In the genomic region with DNA sequence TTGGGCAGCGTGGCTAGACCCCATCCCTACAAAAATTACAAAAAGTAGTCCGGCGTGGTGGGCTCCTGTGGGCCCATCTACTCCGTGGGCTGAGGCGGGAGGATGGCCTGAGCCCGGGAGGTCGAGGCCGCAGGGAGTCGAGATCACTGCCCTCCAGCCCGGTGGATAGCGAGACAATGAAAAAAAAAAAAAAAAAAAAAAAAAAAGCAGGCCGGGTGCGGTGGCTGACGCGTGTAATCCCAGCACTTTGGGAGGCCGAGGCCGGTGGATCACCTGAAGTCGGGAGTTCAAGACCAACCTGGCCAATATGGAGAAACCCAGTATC, we compare ENCODE assay signal across 8 cellular contexts.
DNase-seq lines count a peak whose midpoint lies in the region; ATAC-seq, FAIRE-seq and TF ChIP-seq lines count a peak whose summit lies in the region.

No MANE protein-coding gene starts in this region.

- no peak for FAIRE-seq in H54 (lab: Jason Lieb, UNC)

- no peaks in the 10 kb centered on the region for H3K27me3 ChIP-seq in tibial artery

- H3K4me1 ChIP-seq in tibial artery = peaks cover 0 to 7% (median 3%) of the 10 kb centered on the region in 4 donors

- H3K36me3 ChIP-seq in tibial artery = peaks cover 0 to 6% (median 0%) of the 10 kb centered on the region in 3 donors

- peaks cover 38% of the 10 kb centered on the region for H3K4me1 Mint-ChIP-seq in activated T-cell treated with anti-CD3 and anti-CD28 coated beads, Interleukin-2, amount 50 U/mL, for 72 hours (ENCODE audit: low read depth)

- H3K4me3 ChIP-seq in astrocyte of the spinal cord (ENCODE audit: low read depth, low read length) (peak overlapping the region; percentile 36), lower leg skin (ENCODE audit: low read depth, poor library complexity, severe bottlenecking) (peak overlapping the region; percentile 47), tibial artery (peak overlapping the region; percentile 88 to 90)

- in situ Hi-C loops in astrocyte of the spinal cord (cut with HindIII; ENCODE audit: low sequenced_read_pairs) = no loop called here

- 37 to 48% methylated on average over 18 of the region's 18 CpGs for WGBS in lower leg skin, 2 donors

- peaks cover 2 to 3% of the 10 kb centered on the region in 2 donors for H3K36me3 Mint-ChIP-seq in activated T-cell treated with anti-CD3 and anti-CD28 coated beads, Interleukin-2, amount 50 U/mL, for 72 hours (ENCODE audit: insufficient read depth in 2 of 2)

- TF ChIP-seq CTCF in astrocyte of the spinal cord (IDR thresholded peaks at IDR 0.05; ENCODE audit: low read depth, low read length) = no peak
- no peak for TF ChIP-seq CTCF in lower leg skin (IDR thresholded peaks at IDR 0.05)
- TF ChIP-seq CTCF in tibial artery (IDR thresholded peaks at IDR 0.05) = no peak

- H3K27ac Mint-ChIP-seq in activated T-cell treated with anti-CD3 and anti-CD28 coated beads, Interleukin-2, amount 50 U/mL, for 72 hours = peak overlapping the region; percentile 98

- no peak for TF ChIP-seq POLR2A in lower leg skin (IDR thresholded peaks at IDR 0.05)
- TF ChIP-seq POLR2A in H54 (IDR thresholded peaks at IDR 0.05; ENCODE audit: low read depth, low read length) = no peak

- intact Hi-C loops in lower leg skin (cut with DNase I; ENCODE audit: low total_unique reads) (no loop called here), tibial artery (cut with DNase I; ENCODE audit: low total_unique reads) (loop anchor here (10.0 kb wide), 1 partner anchor 109 kb away; a partner anchor contains a TSS)

- peak overlapping the region; percentile 93 to 98 for H3K4me3 Mint-ChIP-seq in activated T-cell treated with anti-CD3 and anti-CD28 coated beads, Interleukin-2, amount 50 U/mL, for 72 hours

- no peak for DNase-seq in activated T-cell treated with anti-CD3 and anti-CD28 coated beads, Interleukin-2, amount 50 U/mL, for 72 hours
- DNase-seq in activated T-cell treated with anti-CD3 and anti-CD28 coated beads for 4 hours = no peak
- no peak for DNase-seq in astrocyte of the spinal cord (ENCODE audit: low read depth, low spot score)
- DNase-seq in lower leg skin (ENCODE audit: low spot score in 2 of 2) = no peak
- no peak for DNase-seq in tibial artery
- no peak for DNase-seq in C1 segment of cervical spinal cord (lab: John Stamatoyannopoulos, UW)
- no peak for DNase-seq in H54 (ENCODE audit: insufficient read length, low spot score)
- no peak for DNase-seq in HPDE6-E6E7 (ENCODE audit: extremely low spot score)

- H3K9me3 Mint-ChIP-seq in activated T-cell treated with anti-CD3 and anti-CD28 coated beads, Interleukin-2, amount 50 U/mL, for 72 hours = no peaks in the 10 kb centered on the region

- peak overlapping the region; percentile 93 to 95 for H3K27ac ChIP-seq in tibial artery

- no peak for ATAC-seq in activated T-cell treated with anti-CD3 and anti-CD28 coated beads, Interleukin-2, amount 50 U/mL, for 72 hours (replicated peaks in 1 of 2)

- H3K27me3 Mint-ChIP-seq in activated T-cell treated with anti-CD3 and anti-CD28 coated beads, Interleukin-2, amount 50 U/mL, for 72 hours (ENCODE audit: low read depth) = no peaks in the 10 kb centered on the region

- no peaks in the 10 kb centered on the region for H3K9me3 ChIP-seq in tibial artery

Comparison
In these comparisons a context has a peak if more than half of its experiments do, and no peak if none do; other contexts are left out.
1. H3K4me3 ChIP-seq: peak in every context shown above with its lines; median percentile 89 in tibial artery; 47 in lower leg skin; 36 in astrocyte of the spinal cord.